ENCODE assay signal across 13 cellular contexts in the genomic region with DNA sequence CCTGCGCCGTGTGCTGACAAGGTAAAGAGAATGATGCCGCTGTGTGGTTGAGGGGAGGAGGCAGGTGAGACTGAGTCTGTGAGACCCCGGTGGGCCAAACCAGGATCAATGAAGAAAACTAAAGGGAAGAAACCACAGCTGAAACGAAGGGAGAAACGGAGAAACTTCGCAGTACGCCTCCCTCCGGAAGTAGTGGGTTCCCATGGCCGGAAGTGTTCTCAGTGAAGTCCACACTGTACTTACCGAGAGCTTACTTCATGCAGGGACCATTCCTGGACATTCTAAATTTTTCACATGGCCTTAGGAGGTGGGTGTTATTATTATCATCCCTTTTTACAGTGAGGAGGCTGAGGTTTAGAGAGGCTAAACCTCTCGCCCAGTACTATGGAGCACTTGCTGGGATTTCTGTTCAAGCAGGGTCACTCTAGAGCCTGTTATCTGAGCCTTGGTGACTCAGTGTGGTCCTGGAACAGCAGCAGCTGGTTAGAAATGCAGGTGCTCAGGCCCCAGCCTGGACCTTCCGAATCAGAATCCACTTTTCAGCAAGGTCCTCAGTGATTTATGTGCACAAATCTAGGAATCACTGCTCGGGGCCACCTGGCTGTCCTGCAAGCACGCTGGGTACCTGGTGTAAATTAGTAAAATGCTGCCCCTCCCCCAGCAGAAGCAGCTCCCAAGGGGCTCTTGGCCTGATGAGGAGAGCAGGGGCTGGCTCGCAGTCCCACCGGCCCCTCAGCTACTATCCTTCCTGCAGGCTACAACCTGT. TPM values are rescaled to one million over a fixed set of nuclear protein-coding genes. Genes with fewer than 3 reads are reported as not detected.
DNase-seq lines count a peak whose midpoint lies in the region; ATAC-seq and TF ChIP-seq lines count a peak whose summit lies in the region.
"Had no signal": no experiment of that assay in that cellular context is flagged by ENCODE, and none has a peak within 500 bp of the region (broad histone marks: within the 10 kb centered on the region; RNA-seq: fewer than 3 reads in every experiment).

No MANE protein-coding gene starts in this region.

- H2AK5ac ChIP-seq in mesenchymal stem cell (ENCODE audit: low read length, severe bottlenecking) = no peak overlapping the region

- no peak overlapping the region for H3K23ac ChIP-seq in mesenchymal stem cell (ENCODE audit: low read length in 2 of 2)

- H4K8ac ChIP-seq in mesenchymal stem cell (ENCODE audit: low read length) = no peak overlapping the region

- no peak for ATAC-seq in GM18505 (IDR thresholded peaks at IDR 0.05; ENCODE audit: unreplicated experiment)
- no peak for ATAC-seq in mucosa of descending colon
- no peak for ATAC-seq in HG03378 (IDR thresholded peaks at IDR 0.05; ENCODE audit: unreplicated experiment)

- intact Hi-C loops in activated T-helper 2 cell treated with anti-CD3 and anti-CD28 coated beads, Interferon-gamma antibody, Interleukin-2, Interleukin-4, amounts not matched to agents 10 μg/mL and 5 μg/mL and 100 μg/mL, durations not matched to agents 14 hours and 24 hours and 36 hours (cut with micrococcal nuclease) = no loop called here
- intact Hi-C loops in mucosa of descending colon (cut with DNase I, micrococcal nuclease) = loop anchor here in 1 of 2 donors (10.0 kb wide), 1 partner anchor 65 kb away; no protein-coding TSS in a partner anchor

- H3K27ac Mint-ChIP-seq in activated T-helper 2 cell treated with anti-CD3 and anti-CD28 coated beads, Interferon-gamma antibody, Interleukin-2, Interleukin-4, amounts not matched to agents 10 μg/mL and 5 μg/mL and 100 μg/mL, durations not matched to agents 14 hours and 24 hours and 36 hours = peak overlapping the region; percentile 86

- H2BK12ac ChIP-seq in mesenchymal stem cell (ENCODE audit: low read length in 2 of 2) = no peak overlapping the region

- H3K27me3 Mint-ChIP-seq in activated T-helper 2 cell treated with anti-CD3 and anti-CD28 coated beads, Interferon-gamma antibody, Interleukin-2, Interleukin-4, amounts not matched to agents 10 μg/mL and 5 μg/mL and 100 μg/mL, durations not matched to agents 14 hours and 24 hours and 36 hours (ENCODE audit: low read depth) = no peaks in the 10 kb centered on the region

- H3K4me2 ChIP-seq in mesenchymal stem cell (ENCODE audit: low read length, poor library complexity, severe bottlenecking) = no peak overlapping the region
- H3K4me2 ChIP-seq: smooth muscle cell had no signal

- H3K36me3 ChIP-seq in HEK293 (ENCODE audit: control insufficient read depth in 2 of 2, insufficient read depth in 1 of 2, low read length in 2 of 2) = no peaks in the 10 kb centered on the region
- H3K36me3 ChIP-seq in mesenchymal stem cell (ENCODE audit: control insufficient read depth in 1 of 2, insufficient read depth in 2 of 2, low read depth in 1 of 2, low read length in 2 of 2) = no peaks in the 10 kb centered on the region
- H3K36me3 ChIP-seq in mucosa of descending colon (ENCODE audit: low read depth) = no peaks in the 10 kb centered on the region
- H3K36me3 ChIP-seq: Peyer's patch had no signal

- peak overlapping the region; percentile 2; the same call in 1 of the 2 replicates for H3K27ac ChIP-seq in HEK293 (ENCODE audit: extremely low read depth, low read depth, low read length)
- no peak overlapping the region for H3K27ac ChIP-seq in mesenchymal stem cell (ENCODE audit: low read length, poor library complexity, severe bottlenecking)
- H3K27ac ChIP-seq: Peyer's patch had no signal

- peak overlapping the region; percentile 63 for H3K4me3 Mint-ChIP-seq in activated T-helper 2 cell treated with anti-CD3 and anti-CD28 coated beads, Interferon-gamma antibody, Interleukin-2, Interleukin-4, amounts not matched to agents 10 μg/mL and 5 μg/mL and 100 μg/mL, durations not matched to agents 14 hours and 24 hours and 36 hours (ENCODE audit: low read depth)

- no peak overlapping the region for H3K4ac ChIP-seq in mesenchymal stem cell (ENCODE audit: low read depth in 1 of 2, low read length in 2 of 2)

- no peak overlapping the region for H3K18ac ChIP-seq in mesenchymal stem cell (ENCODE audit: low read depth in 1 of 2, low read length in 2 of 2)

- H4K91ac ChIP-seq in mesenchymal stem cell (ENCODE audit: low read length) = no peak overlapping the region

- H2AFZ ChIP-seq in mesenchymal stem cell (ENCODE audit: low read depth, low read length) = no peak overlapping the region

- no peaks in the 10 kb centered on the region for H3K79me1 ChIP-seq in mesenchymal stem cell (replicated peaks; ENCODE audit: low read length, poor library complexity, severe bottlenecking)

- no peak overlapping the region for H2BK5ac ChIP-seq in mesenchymal stem cell (ENCODE audit: low read depth, low read length, poor library complexity, severe bottlenecking)

- H3K4me1 Mint-ChIP-seq in activated T-helper 2 cell treated with anti-CD3 and anti-CD28 coated beads, Interferon-gamma antibody, Interleukin-2, Interleukin-4, amounts not matched to agents 10 μg/mL and 5 μg/mL and 100 μg/mL, durations not matched to agents 14 hours and 24 hours and 36 hours (ENCODE audit: low read depth) = peaks cover 52% of the 10 kb centered on the region

- DNase-seq in A172 (ENCODE audit: low spot score) (peak; percentile 19), mesenchymal stem cell (no peak), mucosa of descending colon (no peak), NCI-H446 treated with DMSO at 0.1 percent for 48 hours (lab: John Stamatoyannopoulos, UW) (no peak)
- no peak for DNase-seq in activated T-helper 2 cell treated with anti-CD3 and anti-CD28 coated beads, Interferon-gamma antibody, Interleukin-2, Interleukin-4, amounts not matched to agents 10 μg/mL and 5 μg/mL and 100 μg/mL, durations not matched to agents 14 hours and 24 hours and 36 hours (ENCODE audit: low spot score)
- DNase-seq: DMS79 treated with DMSO at 0.1 percent for 48 hours, NCI-H187, NCI-H526 treated with DMSO at 0.1 percent for 48 hours, Peyer's patch had no signal

- peaks cover 96% of the 10 kb centered on the region for H3K36me3 Mint-ChIP-seq in activated T-helper 2 cell treated with anti-CD3 and anti-CD28 coated beads, Interferon-gamma antibody, Interleukin-2, Interleukin-4, amounts not matched to agents 10 μg/mL and 5 μg/mL and 100 μg/mL, durations not matched to agents 14 hours and 24 hours and 36 hours (ENCODE audit: low read depth)

- H3K9ac ChIP-seq in mesenchymal stem cell (ENCODE audit: low read length) = peak overlapping the region; percentile 43

- POLR2A ChIA-PET in HEK293 (lab: Yijun Ruan, JAX) = no interaction called here

- TF ChIP-seq CTCF in HEK293 (tag by site-specific recombination; IDR thresholded peaks at IDR 0.05) = no peak
- TF ChIP-seq CTCF in mucosa of descending colon (IDR thresholded peaks at IDR 0.05) = no peak

- H3K27me3 ChIP-seq in mesenchymal stem cell (ENCODE audit: control insufficient read depth in 1 of 2, insufficient read depth in 1 of 2, low read length in 2 of 2) = peaks cover 41 to 62% of the 10 kb centered on the region in 2 experiments
- H3K27me3 ChIP-seq: Peyer's patch had no signal

- no peak overlapping the region for H3K4me3 ChIP-seq in HEK293 (ENCODE audit: low read depth, low read length)
- H3K4me3 ChIP-seq in mesenchymal stem cell (ENCODE audit: insufficient read depth in 1 of 2, low read depth in 1 of 2, low read length in 2 of 2) = no peak overlapping the region
- H3K4me3 ChIP-seq in mucosa of descending colon = no peak overlapping the region
- H3K4me3 ChIP-seq: Peyer's patch, smooth muscle cell had no signal

- CTCF ChIA-PET in HEK293 (lab: Yijun Ruan, JAX) = interaction anchor here (0.7 kb wide), 1 partner anchor 9 kb away, joined by 4 read pairs; no protein-coding TSS in a partner anchor

- no peak for TF ChIP-seq POLR2A in GM18505 (IDR thresholded peaks at IDR 0.05; ENCODE audit: borderline replicate concordance, extremely low read depth, insufficient read depth, insufficient read length)

- H3K9me3 Mint-ChIP-seq in activated T-helper 2 cell treated with anti-CD3 and anti-CD28 coated beads, Interferon-gamma antibody, Interleukin-2, Interleukin-4, amounts not matched to agents 10 μg/mL and 5 μg/mL and 100 μg/mL, durations not matched to agents 14 hours and 24 hours and 36 hours = peaks cover 5% of the 10 kb centered on the region

- peaks cover 10% of the 10 kb centered on the region; the same call in 1 of the 2 replicates for H3K4me1 ChIP-seq in HEK293 (ENCODE audit: control insufficient read depth, insufficient read depth, low read length)
- H3K4me1 ChIP-seq in mesenchymal stem cell (ENCODE audit: control insufficient read depth, insufficient read depth, low read depth, low read length) = peaks cover 9% of the 10 kb centered on the region
- H3K4me1 ChIP-seq in mucosa of descending colon (ENCODE audit: low read depth) = peaks cover 10% of the 10 kb centered on the region
- H3K4me1 ChIP-seq: Peyer's patch had no signal

- H3K9me3 ChIP-seq in HEK293 (ENCODE audit: control insufficient read depth, insufficient read depth, low read depth, low read length) (no peaks in the 10 kb centered on the region), mesenchymal stem cell (ENCODE audit: control insufficient read depth, low read length) (no peaks in the 10 kb centered on the region), mucosa of descending colon (no peaks in the 10 kb centered on the region)
- H3K9me3 ChIP-seq: Peyer's patch had no signal

- WGBS in mesenchymal stem cell = 88% methylated on average over 14 of the region's 17 CpGs

- no peak overlapping the region for H2BK15ac ChIP-seq in mesenchymal stem cell (ENCODE audit: low read depth, poor library complexity, severe bottlenecking)

- H3K14ac ChIP-seq in mesenchymal stem cell (ENCODE audit: low read length in 2 of 2) = no peak overlapping the region

- no peak overlapping the region for H2BK120ac ChIP-seq in mesenchymal stem cell (ENCODE audit: low read depth, low read length)

TF ChIP-seq in HEK293, 187 proteins besides CTCF, POLR2A, EP300 and RAD21 (continues in another document):
- no peak for TF ChIP-seq ZNF221 (tag by site-specific recombination; IDR thresholded peaks at IDR 0.05; ENCODE audit: borderline replicate concordance)

RNA-seq across cellular contexts. Expression of a gene that starts 18.0 kb away (rescaled TPM):
- total RNA-seq in A172 (2014; rRNA removed; shearing (Covaris generic)) = not detected in 2 replicates
- total RNA-seq in activated T-helper 2 cell treated with anti-CD3 and anti-CD28 coated beads, Interferon-gamma antibody, Interleukin-2, Interleukin-4, amounts not matched to agents 10 μg/mL and 5 μg/mL and 100 μg/mL, durations not matched to agents 14 hours and 24 hours and 36 hours = 395 and 399 TPM in 2 replicates
- polyA plus RNA-seq in mesenchymal stem cell (2013, experiment 1 of 2) = not detected
- polyA plus RNA-seq in mesenchymal stem cell (2013, experiment 2 of 2) = not detected
- 1 to 10 TPM; 1.2 to 3.4 (median 1.5) TPM for total RNA-seq in mucosa of descending colon
- total RNA-seq: smooth muscle cell had no signal

RNA-seq across cellular contexts. Expression of a gene that starts 40.9 kb away (rescaled TPM):
- 9.1 and 9.7 TPM in 2 replicates for total RNA-seq in A172 (2014; rRNA removed; shearing (Covaris generic))
- 10.6 and 12.5 TPM in 2 replicates for total RNA-seq in activated T-helper 2 cell treated with anti-CD3 and anti-CD28 coated beads, Interferon-gamma antibody, Interleukin-2, Interleukin-4, amounts not matched to agents 10 μg/mL and 5 μg/mL and 100 μg/mL, durations not matched to agents 14 hours and 24 hours and 36 hours
- 15.0 TPM for polyA plus RNA-seq in mesenchymal stem cell (2013, experiment 1 of 2)
- polyA plus RNA-seq in mesenchymal stem cell (2013, experiment 2 of 2) = 14.7 TPM
- 10 to 100 TPM; 28.5 to 30.8 (median 28.5) TPM for total RNA-seq in mucosa of descending colon

Comparison
In these comparisons a context has a peak if more than half of its experiments do, and no peak if none do; other contexts are left out.
1. RNA of a gene that starts 18.0 kb away (total RNA-seq): 395 to 399 TPM in activated T-helper 2 cell treated with anti-CD3 and anti-CD28 coated beads, Interferon-gamma antibody, Interleukin-2, Interleukin-4, amounts not matched to agents 10 μg/mL and 5 μg/mL and 100 μg/mL, durations not matched to agents 14 hours and 24 hours and 36 hours; 1.2 to 3.4 TPM in mucosa of descending colon and not detected in A172; every median in the first group is over 10 times any median in the second.